ENCODE assay signal across 25 cellular contexts in genomic region chr18:36889316-36889715, GRCh38.
DNase-seq lines count a peak whose midpoint lies in the region; ATAC-seq, FAIRE-seq and TF ChIP-seq lines count a peak whose summit lies in the region.
"Had no signal": no experiment of that assay in that cellular context is flagged by ENCODE, and none has a peak within 500 bp of the region (broad histone marks: within the 10 kb centered on the region; RNA-seq: fewer than 3 reads in every experiment).

No MANE protein-coding gene starts in this region.

- H3K27me3 ChIP-seq in brain microvascular endothelial cell (replicated peaks) (no peaks in the 10 kb centered on the region), small intestine (ENCODE audit: control insufficient read depth in 2 of 2, insufficient read depth in 2 of 2, low read length in 2 of 2) (no peaks in the 10 kb centered on the region)
- H3K27me3 ChIP-seq: MG63, testis had no signal

- no peak for TF ChIP-seq CTCF in brain microvascular endothelial cell (IDR thresholded peaks at IDR 0.05; ENCODE audit: low read depth, low read length, missing control alignments)

- H3K4me3 Mint-ChIP-seq in activated CD4-positive, alpha-beta T cell treated with anti-CD3 and anti-CD28 coated beads for 36 hours: no peak overlapping the region
- H3K4me3 Mint-ChIP-seq: activated CD8-positive, alpha-beta T cell treated with anti-CD3 and anti-CD28 coated beads, Interleukin-2, amount 10 ng/mL, durations not matched to agents 7 days and 5 days; CD8-positive, alpha-beta T cell; mesothelial cell of epicardium; natural killer cell treated with Interleukin-12 subunit alpha and Interleukin-12 subunit beta and Interleukin-15 and Interleukin-18, amount 100 ng/mL, for 72 hours; stimulated activated naive B cell treated with anti-CD40 and anti-IgM and Interleukin-4, amounts not matched to agents 10 μg/mL and 1 μg/mL and 100 μg/mL, for 72 hours had no signal

- no peaks in the 10 kb centered on the region for H3K36me3 ChIP-seq in brain microvascular endothelial cell (replicated peaks)
- peaks cover 0 to 2% of the 10 kb centered on the region in 2 donors for H3K36me3 ChIP-seq in small intestine (ENCODE audit: control insufficient read depth in 2 of 2, insufficient read depth in 2 of 2, low read length in 2 of 2)
- H3K36me3 ChIP-seq: MG63 had no signal

- CTCF ChIA-PET in activated CD4-positive, alpha-beta T cell treated with anti-CD3 and anti-CD28 coated beads for 36 hours (lab: Charles Lee): no interaction called here

- H3K27ac Mint-ChIP-seq in activated CD4-positive, alpha-beta T cell treated with anti-CD3 and anti-CD28 coated beads for 36 hours: no peak overlapping the region
- H3K27ac Mint-ChIP-seq: activated CD8-positive, alpha-beta T cell treated with anti-CD3 and anti-CD28 coated beads, Interleukin-2, amount 10 ng/mL, durations not matched to agents 7 days and 5 days; CD8-positive, alpha-beta T cell; mesothelial cell of epicardium; natural killer cell treated with Interleukin-12 subunit alpha and Interleukin-12 subunit beta and Interleukin-15 and Interleukin-18, amount 100 ng/mL, for 72 hours; stimulated activated naive B cell treated with anti-CD40 and anti-IgM and Interleukin-4, amounts not matched to agents 10 μg/mL and 1 μg/mL and 100 μg/mL, for 72 hours had no signal

- peaks cover 0 to 3% of the 10 kb centered on the region in 2 donors for H3K4me1 ChIP-seq in small intestine (ENCODE audit: control insufficient read depth in 2 of 2, insufficient read depth in 1 of 2, low read depth in 1 of 2, low read length in 1 of 2)
- H3K4me1 ChIP-seq: parathyroid adenoma, testis had no signal

- POLR2A ChIA-PET in activated CD4-positive, alpha-beta T cell treated with anti-CD3 and anti-CD28 coated beads for 36 hours (lab: Charles Lee): no interaction called here

- H3K27me3 Mint-ChIP-seq in activated CD4-positive, alpha-beta T cell treated with anti-CD3 and anti-CD28 coated beads for 36 hours: no peaks in the 10 kb centered on the region
- H3K27me3 Mint-ChIP-seq: natural killer cell treated with Interleukin-12 subunit alpha and Interleukin-12 subunit beta and Interleukin-15 and Interleukin-18, amount 100 ng/mL, for 72 hours; stimulated activated naive B cell treated with anti-CD40 and anti-IgM and Interleukin-4, amounts not matched to agents 10 μg/mL and 1 μg/mL and 100 μg/mL, for 72 hours had no signal

- H3K4me3 ChIP-seq in brain microvascular endothelial cell (ENCODE audit: low read depth, low read length) (no peak overlapping the region), small intestine (ENCODE audit: low read depth in 1 of 2, low read length in 2 of 2) (no peak overlapping the region)
- H3K4me3 ChIP-seq: MG63 had no signal

- DNase-seq in brain microvascular endothelial cell: peak; percentile 14
- DNase-seq in small intestine: peak; percentile 68
- DNase-seq in activated CD4-positive, alpha-beta T cell treated with anti-CD3 and anti-CD28 coated beads for 36 hours: no peak
- no peak for DNase-seq in effector CD4-positive, alpha-beta T cell
- no peak for DNase-seq in head of caudate nucleus
- DNase-seq: activated CD8-positive, alpha-beta T cell treated with anti-CD3 and anti-CD28 coated beads, Interleukin-2, amount 10 ng/mL, durations not matched to agents 7 days and 5 days; activated naive CD4-positive, alpha-beta T cell; CD8-positive, alpha-beta T cell; DMS153; GDM1; MG63; NCI-H1436; NCI-H526 treated with DMSO at 0.1 percent for 48 hours; stimulated activated CD4-positive, alpha-beta T cell treated with anti-CD3 and anti-CD28 coated beads, Interleukin-2, amount 100 ng/mL, for 24 hours; stimulated activated naive B cell treated with anti-CD40 and anti-IgM and Interleukin-4, amounts not matched to agents 10 μg/mL and 1 μg/mL and 100 μg/mL, for 72 hours; testis had no signal

- in situ Hi-C loops in brain microvascular endothelial cell (cut with HindIII; ENCODE audit: low pct_ligation_motif_present, low sequenced_read_pairs): no loop called here

- H3K9me3 ChIP-seq in small intestine (ENCODE audit: control insufficient read depth, low read depth): no peaks in the 10 kb centered on the region
- H3K9me3 ChIP-seq: MG63, testis had no signal

- peak; percentile 60 for FAIRE-seq in islet of Langerhans (lab: Jason Lieb, UNC)
- peak; percentile 41 for FAIRE-seq in small intestine (lab: Jason Lieb, UNC)
- FAIRE-seq: GM18507 had no signal

- ATAC-seq in GM21447 (IDR thresholded peaks at IDR 0.05; ENCODE audit: unreplicated experiment) (peak; percentile 16), HG03196 (IDR thresholded peaks at IDR 0.05; ENCODE audit: unreplicated experiment) (no peak)
- no peak for ATAC-seq in activated CD4-positive, alpha-beta T cell treated with anti-CD3 and anti-CD28 coated beads for 36 hours
- ATAC-seq: activated CD4-positive, CD25-positive, alpha-beta regulatory T cell treated with anti-CD3 and anti-CD28 coated beads, Interleukin-2, amount 50 U/mL, for 24 hours; activated CD8-positive, alpha-beta T cell treated with anti-CD3 and anti-CD28 coated beads, Interleukin-2, amount 10 ng/mL, durations not matched to agents 7 days and 5 days; CD8-positive, alpha-beta T cell; natural killer cell treated with Interleukin-12 subunit alpha and Interleukin-12 subunit beta and Interleukin-15 and Interleukin-18, amount 100 ng/mL, for 72 hours; stimulated activated naive B cell treated with anti-CD40 and anti-IgM and Interleukin-4, amounts not matched to agents 10 μg/mL and 1 μg/mL and 100 μg/mL, for 72 hours had no signal

- H3K27ac ChIP-seq in brain microvascular endothelial cell (no peak overlapping the region), small intestine (ENCODE audit: low read depth in 1 of 2, low read length in 1 of 2) (no peak overlapping the region)
- H3K27ac ChIP-seq: HL-60, parathyroid adenoma, testis had no signal

- WGBS in small intestine, 3 donors: 14 to 55% (median 45%) methylated on average over 1 of the region's 1 CpG

- H3K36me3 Mint-ChIP-seq in activated CD4-positive, alpha-beta T cell treated with anti-CD3 and anti-CD28 coated beads for 36 hours (ENCODE audit: low read depth): peaks cover 11% of the 10 kb centered on the region
- H3K36me3 Mint-ChIP-seq: natural killer cell treated with Interleukin-12 subunit alpha and Interleukin-12 subunit beta and Interleukin-15 and Interleukin-18, amount 100 ng/mL, for 72 hours had no signal

- H3K4me1 Mint-ChIP-seq in activated CD4-positive, alpha-beta T cell treated with anti-CD3 and anti-CD28 coated beads for 36 hours: peaks cover 3% of the 10 kb centered on the region

- no peaks in the 10 kb centered on the region for H3K9me3 Mint-ChIP-seq in activated CD4-positive, alpha-beta T cell treated with anti-CD3 and anti-CD28 coated beads for 36 hours (ENCODE audit: low read depth)
- H3K9me3 Mint-ChIP-seq: CD8-positive, alpha-beta T cell; mesothelial cell of epicardium; natural killer cell treated with Interleukin-12 subunit alpha and Interleukin-12 subunit beta and Interleukin-15 and Interleukin-18, amount 100 ng/mL, for 72 hours; stimulated activated naive B cell treated with anti-CD40 and anti-IgM and Interleukin-4, amounts not matched to agents 10 μg/mL and 1 μg/mL and 100 μg/mL, for 72 hours had no signal

- intact Hi-C loops in activated CD4-positive, alpha-beta T cell treated with anti-CD3 and anti-CD28 coated beads for 36 hours (cut with DNase I, micrococcal nuclease): no loop called here
- intact Hi-C loops in head of caudate nucleus (cut with DNase I): no loop called here

Comparison
In these comparisons a context has a peak if more than half of its experiments do, and no peak if none do; other contexts are left out.
1. DNase-seq: peak in brain microvascular endothelial cell (single experiment) and small intestine (single experiment); none in activated CD4-positive, alpha-beta T cell treated with anti-CD3 and anti-CD28 coated beads for 36 hours (single experiment), effector CD4-positive, alpha-beta T cell (single experiment) and head of caudate nucleus (0 of 42).